In genomic region chr13:22866221-22866620, GRCh38 we compare ENCODE assay signal across 21 cellular contexts.
DNase-seq lines count a peak whose midpoint lies in the region; ATAC-seq, FAIRE-seq and TF ChIP-seq lines count a peak whose summit lies in the region.
"Had no signal": no experiment of that assay in that cellular context is flagged by ENCODE, and none has a peak within 500 bp of the region (broad histone marks: within the 10 kb centered on the region; RNA-seq: fewer than 3 reads in every experiment).

No MANE protein-coding gene starts in this region.

- SMC1A ChIA-PET in GM12878 (lab: Charles Lee; ENCODE audit: uncharacterized antibody, unreplicated experiment) = interaction anchor here (0.8 to 1.9 kb wide), 2 partner anchors 16 to 27 kb away, joined by 3 to 6 read pairs; no protein-coding TSS in a partner anchor

- TF ChIP-seq RAD21 in GM12878 (IDR thresholded peaks at IDR 0.05; ENCODE audit: insufficient read depth, low read depth, low read length) = no peak

- CTCF ChIA-PET in GM12878 (lab: Yijun Ruan, JAX) = interaction anchor here (0.9 kb wide), 1 partner anchor 12 kb away, joined by 3 read pairs; no protein-coding TSS in a partner anchor

- RAD21 ChIA-PET in GM12878 (lab: Charles Lee; ENCODE audit: unreplicated experiment) = interaction anchor here (0.6 kb wide), 1 partner anchor 8 kb away, joined by 4 read pairs; no protein-coding TSS in a partner anchor

- in situ Hi-C loops in GM13977 (cut with MboI; ENCODE audit: low pct_unique_long_range_greater_than_20kb, low sequenced_read_pairs, unreplicated experiment) = no loop called here
- in situ Hi-C loops in GM12878 (cut with MboI) = no loop called here

- H3K9me3 ChIP-seq in SU-DHL-6 (ENCODE audit: insufficient read depth, low read length) (no peaks in the 10 kb centered on the region), GM12878 (replicated peaks; ENCODE audit: control insufficient read depth, insufficient read depth, low read length) (no peaks in the 10 kb centered on the region)
- H3K9me3 ChIP-seq: A549 had no signal

- H3K4me3 ChIP-seq in SU-DHL-6 (ENCODE audit: insufficient read depth, low read length, poor library complexity, severe bottlenecking) = no peak overlapping the region
- H3K4me3 ChIP-seq in GM12878 = no peak overlapping the region
- H3K4me3 ChIP-seq: A549; BLaER1 treated with 17β-estradiol and CSF1 and Interleukin-3, amounts not matched to agents 10 nM and 100 nM had no signal

- H3K36me3 ChIP-seq in SU-DHL-6 (ENCODE audit: low read length) = no peaks in the 10 kb centered on the region
- H3K36me3 ChIP-seq in GM12878 (ENCODE audit: control insufficient read depth in 2 of 2, insufficient read depth in 2 of 2, low read length in 1 of 2) = no peaks in the 10 kb centered on the region
- H3K36me3 ChIP-seq: BLaER1 treated with 17β-estradiol and CSF1 and Interleukin-3, amounts not matched to agents 10 nM and 100 nM had no signal

- TF ChIP-seq POLR2A in GM12878 (IDR thresholded peaks at IDR 0.05; ENCODE audit: low read depth, low read length) = no peak

- TF ChIP-seq CTCF in GM13977 (IDR thresholded peaks at IDR 0.05; ENCODE audit: extremely low read depth, insufficient read depth, missing control alignments) (peak; percentile 1), SU-DHL-6 (IDR thresholded peaks at IDR 0.05; ENCODE audit: insufficient read depth, low read length, poor library complexity, severe bottlenecking) (no peak), GM12878 (IDR thresholded peaks at IDR 0.05 in 2 of 3, conservative IDR thresholded peaks at IDR 0.05 in 1 of 3; ENCODE audit: control insufficient read depth in 2 of 3, extremely low read depth in 1 of 3, insufficient read depth in 1 of 3, low read depth in 3 of 3, low read length in 3 of 3) (no peak)

- POLR2A ChIA-PET in GM12878 (lab: Charles Lee) = interaction anchor here (0.6 kb wide), 1 partner anchor 496 kb away, joined by 4 read pairs; no protein-coding TSS in a partner anchor

- no peaks in the 10 kb centered on the region for H3K9me2 ChIP-seq in SU-DHL-6 (replicated peaks; ENCODE audit: insufficient read depth, low read length)

- no peak for TF ChIP-seq EP300 in GM12878 (IDR thresholded peaks at IDR 0.05; ENCODE audit: borderline replicate concordance in 1 of 2, control insufficient read depth in 1 of 2, low read depth in 2 of 2, low read length in 2 of 2)

- peak; percentile 21; the same call in 1 of the 3 replicates for ATAC-seq in GM12878
- no peak for ATAC-seq in left lobe of liver
- ATAC-seq: A549; CD8-positive, alpha-beta T cell had no signal

- H4K20me1 ChIP-seq in SU-DHL-6 (ENCODE audit: low read depth, low read length) = no peaks in the 10 kb centered on the region
- H4K20me1 ChIP-seq in GM12878 (ENCODE audit: control insufficient read depth, insufficient read depth) = no peaks in the 10 kb centered on the region
- H4K20me1 ChIP-seq: BLaER1 treated with 17β-estradiol and CSF1 and Interleukin-3, amounts not matched to agents 10 nM and 100 nM had no signal

- no peaks in the 10 kb centered on the region for H3F3A ChIP-seq in SU-DHL-6 (ENCODE audit: insufficient read depth)

- no peaks in the 10 kb centered on the region for H3K79me2 ChIP-seq in SU-DHL-6 (ENCODE audit: insufficient read depth, low read length)
- no peaks in the 10 kb centered on the region for H3K79me2 ChIP-seq in GM12878 (ENCODE audit: control insufficient read depth, insufficient read depth, low read length)

- H3K4me2 ChIP-seq in SU-DHL-6 (ENCODE audit: low read depth, low read length, poor library complexity, severe bottlenecking) (no peak overlapping the region), GM12878 (ENCODE audit: control insufficient read depth, insufficient read depth) (no peak overlapping the region)
- H3K4me2 ChIP-seq: A549 had no signal

- 65% methylated on average over 9 of the region's 9 CpGs for WGBS in GM12878 (ENCODE audit: insufficient coverage, insufficient replicate concordance, low lambda C conversion rate, missing lambda C conversion rate)

- H2AFZ ChIP-seq in SU-DHL-6 (ENCODE audit: low read depth, low read length, severe bottlenecking) (peak overlapping the region; percentile 66), GM12878 (ENCODE audit: control insufficient read depth, low read depth, low read length) (no peak overlapping the region)

- H3K9ac ChIP-seq in SU-DHL-6 (ENCODE audit: low read length) = no peak overlapping the region
- H3K9ac ChIP-seq in GM12878 (ENCODE audit: control insufficient read depth, insufficient read depth, low read length) = no peak overlapping the region
- H3K9ac ChIP-seq: BLaER1 treated with 17β-estradiol and CSF1 and Interleukin-3, amounts not matched to agents 10 nM and 100 nM had no signal

- DNase-seq in GM13977 (ENCODE audit: low spot score) (no peak), GM12878 (ENCODE audit: low read depth, low spot score) (no peak), ureter (ENCODE audit: low spot score) (no peak), left lobe of liver (ENCODE audit: low spot score) (no peak)
- no peak for DNase-seq in activated CD4-positive, CD25-positive, alpha-beta regulatory T cell treated with anti-CD3 and anti-CD28 coated beads, Interleukin-2, amount 50 U/mL, for 72 hours
- DNase-seq: AML-193; CD4-positive, alpha-beta T cell; CD8-positive, alpha-beta T cell; COR-L47; DMS 273 treated with DMSO at 0.1 percent for 48 hours; DMS153; DMS79; DND-41; EL; GDM1 had no signal

- FAIRE-seq in GM12878 (lab: Jason Lieb, UNC) = no peak
- FAIRE-seq: A549, GM18507 had no signal

- no TSS peak for BruUV-seq in GM12878 (replicated peaks; lab: Mats Ljungman, UMichigan)

- intact Hi-C loops in GM12878 (cut with micrococcal nuclease; ENCODE audit: unreplicated experiment) = no loop called here

- H3K27me3 ChIP-seq in SU-DHL-6 (ENCODE audit: low read length) = no peaks in the 10 kb centered on the region
- H3K27me3 ChIP-seq in GM12878 (replicated peaks in 1 of 2; ENCODE audit: control insufficient read depth in 2 of 2, insufficient read depth in 2 of 2, low read length in 1 of 2) = no peaks in the 10 kb centered on the region
- H3K27me3 ChIP-seq: BLaER1 treated with 17β-estradiol and CSF1 and Interleukin-3, amounts not matched to agents 10 nM and 100 nM had no signal

- H3K27ac ChIP-seq in SU-DHL-6 (ENCODE audit: low read depth, low read length) (no peak overlapping the region), GM12878 (ENCODE audit: control insufficient read depth, insufficient read depth) (no peak overlapping the region)
- H3K27ac ChIP-seq: 22Rv1; A549; BLaER1 treated with 17β-estradiol and CSF1 and Interleukin-3, amounts not matched to agents 10 nM and 100 nM; C4-2B had no signal

- H3K4me1 ChIP-seq in GM12878 (ENCODE audit: control insufficient read depth, insufficient read depth, low read length) = no peaks in the 10 kb centered on the region
- H3K4me1 ChIP-seq: A549 had no signal

TF ChIP-seq in GM12878, 131 proteins besides CTCF, POLR2A, EP300 and RAD21 (continues in another document):
- TF ChIP-seq IKZF2 (IDR thresholded peaks at IDR 0.05) = no peak
- no peak for TF ChIP-seq ZNF384 (IDR thresholded peaks at IDR 0.05; ENCODE audit: borderline replicate concordance, low read depth, low read length)
- no peak for TF ChIP-seq PML (IDR thresholded peaks at IDR 0.05; ENCODE audit: low read length)
- TF ChIP-seq, protein P1, sequence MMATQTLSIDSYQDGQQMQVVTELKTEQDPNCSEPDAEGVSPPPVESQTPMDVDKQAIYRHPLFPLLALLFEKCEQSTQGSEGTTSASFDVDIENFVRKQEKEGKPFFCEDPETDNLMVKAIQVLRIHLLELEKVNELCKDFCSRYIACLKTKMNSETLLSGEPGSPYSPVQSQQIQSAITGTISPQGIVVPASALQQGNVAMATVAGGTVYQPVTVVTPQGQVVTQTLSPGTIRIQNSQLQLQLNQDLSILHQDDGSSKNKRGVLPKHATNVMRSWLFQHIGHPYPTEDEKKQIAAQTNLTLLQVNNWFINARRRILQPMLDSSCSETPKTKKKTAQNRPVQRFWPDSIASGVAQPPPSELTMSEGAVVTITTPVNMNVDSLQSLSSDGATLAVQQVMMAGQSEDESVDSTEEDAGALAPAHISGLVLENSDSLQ (IDR thresholded peaks at IDR 0.05) = no peak
- TF ChIP-seq SMAD1 (IDR thresholded peaks at IDR 0.05; ENCODE audit: low read depth, partially characterized antibody) = no peak
- TF ChIP-seq NFIC (IDR thresholded peaks at IDR 0.05; ENCODE audit: low read depth, low read length) = no peak
- TF ChIP-seq, protein P2, sequence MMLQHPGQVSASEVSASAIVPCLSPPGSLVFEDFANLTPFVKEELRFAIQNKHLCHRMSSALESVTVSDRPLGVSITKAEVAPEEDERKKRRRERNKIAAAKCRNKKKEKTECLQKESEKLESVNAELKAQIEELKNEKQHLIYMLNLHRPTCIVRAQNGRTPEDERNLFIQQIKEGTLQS (IDR thresholded peaks at IDR 0.05; ENCODE audit: borderline replicate concordance, extremely low read depth, low read depth, low read length) = no peak
- no peak for TF ChIP-seq EZH2 (IDR thresholded peaks at IDR 0.05; ENCODE audit: borderline replicate concordance, control insufficient read depth, low read depth, low read length)
- no peak for TF ChIP-seq CBX3 (IDR thresholded peaks at IDR 0.05; ENCODE audit: borderline replicate concordance, low read depth)
- no peak for TF ChIP-seq CREM (IDR thresholded peaks at IDR 0.05; ENCODE audit: low read depth)
- TF ChIP-seq, protein P3, sequence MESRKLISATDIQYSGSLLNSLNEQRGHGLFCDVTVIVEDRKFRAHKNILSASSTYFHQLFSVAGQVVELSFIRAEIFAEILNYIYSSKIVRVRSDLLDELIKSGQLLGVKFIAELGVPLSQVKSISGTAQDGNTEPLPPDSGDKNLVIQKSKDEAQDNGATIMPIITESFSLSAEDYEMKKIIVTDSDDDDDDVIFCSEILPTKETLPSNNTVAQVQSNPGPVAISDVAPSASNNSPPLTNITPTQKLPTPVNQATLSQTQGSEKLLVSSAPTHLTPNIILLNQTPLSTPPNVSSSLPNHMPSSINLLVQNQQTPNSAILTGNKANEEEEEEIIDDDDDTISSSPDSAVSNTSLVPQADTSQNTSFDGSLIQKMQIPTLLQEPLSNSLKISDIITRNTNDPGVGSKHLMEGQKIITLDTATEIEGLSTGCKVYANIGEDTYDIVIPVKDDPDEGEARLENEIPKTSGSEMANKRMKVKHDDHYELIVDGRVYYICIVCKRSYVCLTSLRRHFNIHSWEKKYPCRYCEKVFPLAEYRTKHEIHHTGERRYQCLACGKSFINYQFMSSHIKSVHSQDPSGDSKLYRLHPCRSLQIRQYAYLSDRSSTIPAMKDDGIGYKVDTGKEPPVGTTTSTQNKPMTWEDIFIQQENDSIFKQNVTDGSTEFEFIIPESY (IDR thresholded peaks at IDR 0.05) = no peak
